25 cellular contexts compared by ENCODE assay signal in the genomic region with DNA sequence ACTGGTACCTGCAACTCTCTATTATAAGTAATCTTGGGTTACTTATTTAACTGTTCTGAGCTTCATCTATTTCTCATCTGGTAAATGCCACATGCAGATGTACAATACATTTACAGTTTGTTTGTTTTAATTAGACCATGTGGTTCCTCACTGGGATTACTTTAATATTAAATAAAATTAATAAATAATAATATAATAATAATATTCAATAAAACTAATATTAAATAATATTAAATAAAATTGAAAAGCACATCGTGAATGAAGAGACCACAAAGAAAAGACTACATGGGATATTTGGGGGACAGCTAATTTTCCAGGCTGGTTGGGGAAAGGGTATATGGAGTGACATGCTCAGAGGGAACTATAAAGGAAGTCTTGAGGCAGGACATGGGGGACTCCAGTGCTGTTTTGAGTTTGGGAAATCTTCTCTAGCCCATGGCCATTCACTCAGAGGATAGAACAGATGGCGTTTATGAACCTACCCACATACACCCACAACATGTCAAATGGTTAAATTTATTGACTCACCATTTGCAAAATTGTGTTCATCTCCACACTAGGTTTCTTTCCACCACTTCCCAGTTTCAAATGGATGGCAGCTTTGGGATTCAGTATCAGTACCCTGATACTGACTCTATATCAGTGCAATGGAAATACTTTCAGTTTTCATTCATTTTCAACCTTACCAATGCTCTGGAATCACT.
"Had no signal": no experiment of that assay in that cellular context is flagged by ENCODE, and none has a peak within 500 bp of the region (broad histone marks: within the 10 kb centered on the region; RNA-seq: fewer than 3 reads in every experiment).

No MANE protein-coding gene starts in this region.

- DNase-seq: activated CD4-positive, alpha-beta memory T cell treated with anti-CD3 and anti-CD28 coated beads, Interleukin-2, amount 10 ng/mL, durations not matched to agents 7 days and 5 days; activated CD4-positive, alpha-beta T cell treated with anti-CD3 and anti-CD28 coated beads for 1 hour; activated CD4-positive, alpha-beta T cell treated with anti-CD3 and anti-CD28 coated beads for 4 hours; activated CD4-positive, alpha-beta T cell treated with anti-CD3 and anti-CD28 coated beads, Interleukin-2, amount 10 ng/mL, durations not matched to agents 7 days and 5 days; activated CD4-positive, alpha-beta T cell treated with anti-CD3 and anti-CD28 coated beads, Interleukin-2, amount 50 U/mL, for 4 hours; activated CD8-positive, alpha-beta memory T cell treated with anti-CD3 and anti-CD28 coated beads, Interleukin-2, amount 50 U/mL, for 48 hours; activated gamma-delta T cell treated with Interleukin-2 at 50 U/mL for 16 hours; activated naive CD4-positive, alpha-beta T cell treated with anti-CD3 and anti-CD28 coated beads, Interleukin-2, amount 50 U/mL, for 16 hours; activated naive CD4-positive, alpha-beta T cell treated with Interleukin-2 at 50 U/mL for 16 hours; activated T-cell treated with anti-CD3 and anti-CD28 coated beads for 4 hours; activated T-cell treated with anti-CD3 and anti-CD28 coated beads, Interleukin-2, amount 50 U/mL, for 24 hours; activated T-cell treated with anti-CD3 and anti-CD28 coated beads, Interleukin-2, amount 50 U/mL, for 72 hours; amniotic stem cell; anterior cingulate cortex; brain microvascular endothelial cell; dorsolateral prefrontal cortex; effector memory CD4-positive, alpha-beta T cell; endodermal cell; foreskin fibroblast; head of caudate nucleus; hippocampal formation had no signal

- H3K27ac ChIP-seq: brain microvascular endothelial cell, coronary artery, dorsolateral prefrontal cortex had no signal

- H3K4me3 ChIP-seq: coronary artery, dorsolateral prefrontal cortex had no signal

- H3K27me3 ChIP-seq: brain microvascular endothelial cell, dorsolateral prefrontal cortex had no signal

- FAIRE-seq: astrocyte, bronchial epithelial cell, frontal cortex had no signal

- H3K36me3 ChIP-seq: brain microvascular endothelial cell had no signal
